Comparison of ENCODE assay signal across 18 cellular contexts in genomic region chr3:12351145-12351544, GRCh38.
A peak's percentile ranks its signal among the peaks of the same experiment; 100 is the strongest.
DNase-seq lines count a peak whose midpoint lies in the region; ATAC-seq and TF ChIP-seq lines count a peak whose summit lies in the region.
"Had no signal": no experiment of that assay in that cellular context is flagged by ENCODE, and none has a peak within 500 bp of the region (broad histone marks: within the 10 kb centered on the region; RNA-seq: fewer than 3 reads in every experiment).

No MANE protein-coding gene starts in this region.

- no peak overlapping the region for H3K4me3 Mint-ChIP-seq in activated CD8-positive, alpha-beta T cell treated with anti-CD3 and anti-CD28 coated beads, Interleukin-2, amount 10 ng/mL, durations not matched to agents 7 days and 5 days
- H3K4me3 Mint-ChIP-seq: CD8-positive, alpha-beta memory T cell; naive B cell; stimulated activated effector memory CD8-positive, alpha-beta T cell treated with anti-CD3 and anti-CD28 coated beads, Interleukin-12 subunit alpha, Interleukin-12 subunit beta, amount 100 ng/mL, for 72 hours had no signal

- DNase-seq in Right ventricle myocardium inferior (ENCODE audit: missing footprints) (no peak), cardiac septum (ENCODE audit: low spot score) (no peak), fibroblast of mammary gland (ENCODE audit: low read depth) (peak; percentile 48), medulla oblongata (ENCODE audit: extremely low spot score) (peak; percentile 21), aorta (no peak), amygdala (lab: John Stamatoyannopoulos, UW) (no peak)
- DNase-seq in activated CD4-positive, CD25-positive, alpha-beta regulatory T cell (lab: John Stamatoyannopoulos, UW) = no peak
- no peak for DNase-seq in activated CD8-positive, alpha-beta T cell treated with anti-CD3 and anti-CD28 coated beads, Interleukin-2, amount 10 ng/mL, durations not matched to agents 7 days and 5 days
- DNase-seq: activated effector memory CD4-positive, alpha-beta T cell treated with anti-CD3 and anti-CD28 coated beads, Interleukin-2, amount 50 U/mL, for 16 hours; CD8-positive, alpha-beta memory T cell; effector CD8-positive, alpha-beta T cell; naive B cell; NCI-H1105; retina; SK-N-SH; stimulated activated CD4-positive, alpha-beta T cell treated with anti-CD3 and anti-CD28 coated beads, Interleukin-4, amount 100 ng/mL, for 4 hours had no signal

- no peaks in the 10 kb centered on the region for H3K4me1 Mint-ChIP-seq in activated CD8-positive, alpha-beta T cell treated with anti-CD3 and anti-CD28 coated beads, Interleukin-2, amount 10 ng/mL, durations not matched to agents 7 days and 5 days (ENCODE audit: low read depth)
- H3K4me1 Mint-ChIP-seq: CD8-positive, alpha-beta memory T cell; naive B cell had no signal

- H3K4me3 ChIP-seq in fibroblast of mammary gland (ENCODE audit: control insufficient read depth, low read depth, low read length) (no peak overlapping the region), aorta (ENCODE audit: low read length in 2 of 2) (no peak overlapping the region)

- H3K36me3 Mint-ChIP-seq in activated CD8-positive, alpha-beta T cell treated with anti-CD3 and anti-CD28 coated beads, Interleukin-2, amount 10 ng/mL, durations not matched to agents 7 days and 5 days (ENCODE audit: low read depth) = no peaks in the 10 kb centered on the region
- H3K36me3 Mint-ChIP-seq: CD8-positive, alpha-beta memory T cell; naive B cell; stimulated activated effector memory CD8-positive, alpha-beta T cell treated with anti-CD3 and anti-CD28 coated beads, Interleukin-12 subunit alpha, Interleukin-12 subunit beta, amount 100 ng/mL, for 72 hours had no signal

- 56% methylated on average over 4 of the region's 4 CpGs for WGBS in aorta, 2 donors

- no peak overlapping the region for H3K27ac ChIP-seq in aorta (ENCODE audit: low read depth in 1 of 2, low read length in 2 of 2)
- H3K27ac ChIP-seq: VCaP had no signal

- POLR2A ChIA-PET in activated CD8-positive, alpha-beta T cell treated with anti-CD3 and anti-CD28 coated beads, Interleukin-2, amount 10 ng/mL, durations not matched to agents 7 days and 5 days (lab: Charles Lee) = no interaction called here

- ATAC-seq in Right ventricle myocardium inferior (peak; percentile 55), aorta (ENCODE audit: low FRiP score) (peak; percentile 54)
- ATAC-seq in activated CD8-positive, alpha-beta T cell treated with anti-CD3 and anti-CD28 coated beads, Interleukin-2, amount 10 ng/mL, durations not matched to agents 7 days and 5 days = no peak
- ATAC-seq: stimulated activated effector memory CD8-positive, alpha-beta T cell treated with anti-CD3 and anti-CD28 coated beads, Interleukin-12 subunit alpha, Interleukin-12 subunit beta, amount 100 ng/mL, for 72 hours had no signal

- no peak for TF ChIP-seq CTCF in fibroblast of mammary gland (conservative IDR thresholded peaks at IDR 0.05; ENCODE audit: control insufficient read depth, insufficient read depth, low read depth, low read length)

- intact Hi-C loops in Right ventricle myocardium inferior (cut with DNase I) = no loop called here
- intact Hi-C loops in cardiac septum (cut with DNase I) = no loop called here
- intact Hi-C loops in aorta (cut with DNase I) = no loop called here

- no peaks in the 10 kb centered on the region for H3K36me3 ChIP-seq in aorta (ENCODE audit: control insufficient read depth in 1 of 2, insufficient read depth in 2 of 2, low read length in 1 of 2)

- H3K27ac Mint-ChIP-seq in activated CD8-positive, alpha-beta T cell treated with anti-CD3 and anti-CD28 coated beads, Interleukin-2, amount 10 ng/mL, durations not matched to agents 7 days and 5 days = no peak overlapping the region
- H3K27ac Mint-ChIP-seq: CD8-positive, alpha-beta memory T cell; naive B cell; stimulated activated effector memory CD8-positive, alpha-beta T cell treated with anti-CD3 and anti-CD28 coated beads, Interleukin-12 subunit alpha, Interleukin-12 subunit beta, amount 100 ng/mL, for 72 hours had no signal

- no peaks in the 10 kb centered on the region for H3K9me3 ChIP-seq in aorta (ENCODE audit: control insufficient read depth, low read length)
- H3K9me3 ChIP-seq: SK-N-SH had no signal

- H3K4me1 ChIP-seq in aorta (ENCODE audit: control insufficient read depth in 1 of 2, insufficient read depth in 2 of 2, low read length in 2 of 2) = no peaks in the 10 kb centered on the region

- no peaks in the 10 kb centered on the region for H3K9me3 Mint-ChIP-seq in activated CD8-positive, alpha-beta T cell treated with anti-CD3 and anti-CD28 coated beads, Interleukin-2, amount 10 ng/mL, durations not matched to agents 7 days and 5 days (ENCODE audit: insufficient read depth)
- H3K9me3 Mint-ChIP-seq: CD8-positive, alpha-beta memory T cell; naive B cell; stimulated activated effector memory CD8-positive, alpha-beta T cell treated with anti-CD3 and anti-CD28 coated beads, Interleukin-12 subunit alpha, Interleukin-12 subunit beta, amount 100 ng/mL, for 72 hours had no signal

- CTCF ChIA-PET in activated CD8-positive, alpha-beta T cell treated with anti-CD3 and anti-CD28 coated beads, Interleukin-2, amount 10 ng/mL, durations not matched to agents 7 days and 5 days (lab: Charles Lee) = interaction anchor here (0.7 to 1.1 kb wide), 3 partner anchors 10 to 129 kb away, joined by 3 to 4 read pairs (median 3); no protein-coding TSS in a partner anchor

- H3K27me3 ChIP-seq in aorta (ENCODE audit: control insufficient read depth in 1 of 2, insufficient read depth in 2 of 2, low read length in 1 of 2) = no peaks in the 10 kb centered on the region

- H3K27me3 Mint-ChIP-seq in activated CD8-positive, alpha-beta T cell treated with anti-CD3 and anti-CD28 coated beads, Interleukin-2, amount 10 ng/mL, durations not matched to agents 7 days and 5 days (ENCODE audit: low read depth) = peaks cover 18% of the 10 kb centered on the region

Comparison
In these comparisons a context has a peak if more than half of its experiments do, and no peak if none do; other contexts are left out.
1. DNase-seq: peak in fibroblast of mammary gland (single experiment) and medulla oblongata (single experiment); none in Right ventricle myocardium inferior (single experiment), cardiac septum (single experiment), aorta (0 of 2), amygdala (0 of 56), activated CD4-positive, CD25-positive, alpha-beta regulatory T cell (0 of 4) and activated CD8-positive, alpha-beta T cell treated with anti-CD3 and anti-CD28 coated beads, Interleukin-2, amount 10 ng/mL, durations not matched to agents 7 days and 5 days (single experiment).